8 cellular contexts compared by ENCODE assay signal in the genomic region with DNA sequence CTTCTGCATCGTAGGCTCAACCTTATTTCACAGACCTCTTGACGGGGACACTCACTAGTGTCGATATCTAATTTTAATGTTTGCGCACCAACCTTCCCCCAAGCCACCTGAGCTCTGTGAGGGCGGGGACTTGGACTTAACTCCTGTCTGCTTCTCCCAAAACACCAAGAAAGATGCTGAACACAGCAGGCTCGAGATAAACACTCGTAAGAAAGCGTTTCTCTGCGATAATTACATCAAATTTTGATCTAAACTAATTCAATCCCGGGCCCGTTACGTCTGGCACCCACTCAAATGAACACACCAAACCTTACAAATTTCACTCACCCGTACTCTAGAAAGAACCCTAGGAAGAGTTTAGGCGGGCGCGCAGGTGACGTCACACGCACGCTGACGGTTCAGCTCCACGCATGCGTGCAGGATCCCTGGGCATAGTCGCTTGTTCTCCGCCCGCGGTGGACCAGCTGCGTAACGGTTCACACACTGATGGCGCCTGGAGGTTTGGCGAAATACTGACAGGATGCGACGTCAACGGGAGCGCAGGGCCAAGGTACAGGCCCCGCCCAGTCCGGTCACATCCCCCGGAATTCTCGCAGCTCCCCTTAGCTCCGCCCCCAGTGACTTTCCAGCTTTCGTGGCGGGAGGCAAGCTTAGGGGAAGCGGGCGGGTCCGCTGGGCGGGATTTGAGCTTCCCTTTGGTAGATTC. TPM values are rescaled to one million over a fixed set of nuclear protein-coding genes. Genes with fewer than 3 reads are reported as not detected.
DNase-seq lines count a peak whose midpoint lies in the region; ATAC-seq lines count a peak whose summit lies in the region.

A gene with protein sequence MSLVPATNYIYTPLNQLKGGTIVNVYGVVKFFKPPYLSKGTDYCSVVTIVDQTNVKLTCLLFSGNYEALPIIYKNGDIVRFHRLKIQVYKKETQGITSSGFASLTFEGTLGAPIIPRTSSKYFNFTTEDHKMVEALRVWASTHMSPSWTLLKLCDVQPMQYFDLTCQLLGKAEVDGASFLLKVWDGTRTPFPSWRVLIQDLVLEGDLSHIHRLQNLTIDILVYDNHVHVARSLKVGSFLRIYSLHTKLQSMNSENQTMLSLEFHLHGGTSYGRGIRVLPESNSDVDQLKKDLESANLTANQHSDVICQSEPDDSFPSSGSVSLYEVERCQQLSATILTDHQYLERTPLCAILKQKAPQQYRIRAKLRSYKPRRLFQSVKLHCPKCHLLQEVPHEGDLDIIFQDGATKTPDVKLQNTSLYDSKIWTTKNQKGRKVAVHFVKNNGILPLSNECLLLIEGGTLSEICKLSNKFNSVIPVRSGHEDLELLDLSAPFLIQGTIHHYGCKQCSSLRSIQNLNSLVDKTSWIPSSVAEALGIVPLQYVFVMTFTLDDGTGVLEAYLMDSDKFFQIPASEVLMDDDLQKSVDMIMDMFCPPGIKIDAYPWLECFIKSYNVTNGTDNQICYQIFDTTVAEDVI (minus strand): TSS at position 359 of the 706 bp plus-strand sequence. CDS start 32,652 bp downstream, outside the sequence.

- peaks cover 23 to 46% of the 10 kb centered on the region in 2 donors for H3K36me3 Mint-ChIP-seq in activated naive CD4-positive, alpha-beta T cell treated with anti-CD3 and anti-CD28 coated beads, Interleukin-2, amount 50 U/mL, for 72 hours

- peak; percentile 100 for DNase-seq in NCI-H1092 treated with DMSO at 0.1 percent for 48 hours (lab: John Stamatoyannopoulos, UW)
- DNase-seq in SKM-1 (lab: John Stamatoyannopoulos, UW; ENCODE audit: unreplicated experiment): peak; percentile 97
- peak; percentile 91 to 98 for DNase-seq in activated naive CD4-positive, alpha-beta T cell treated with anti-CD3 and anti-CD28 coated beads, Interleukin-2, amount 50 U/mL, for 72 hours (ENCODE audit: low spot score in 2 of 2)
- DNase-seq in glomerular endothelial cell (ENCODE audit: extremely low read depth, low read depth, low spot score): peak; percentile 94
- peak; percentile 99 for DNase-seq in occipital lobe (lab: John Stamatoyannopoulos, UW)

- peak within 1 kb of the TSS; percentile 98 for H3K4me3 ChIP-seq in GM08714 (ENCODE audit: low read length)

- H3K9me3 Mint-ChIP-seq in activated naive CD4-positive, alpha-beta T cell treated with anti-CD3 and anti-CD28 coated beads, Interleukin-2, amount 50 U/mL, for 72 hours: no peaks in the 10 kb centered on the region

- H3K27ac Mint-ChIP-seq in activated naive CD4-positive, alpha-beta T cell treated with anti-CD3 and anti-CD28 coated beads, Interleukin-2, amount 50 U/mL, for 72 hours: peak within 1 kb of the TSS; percentile 95 to 97

- H3K27ac ChIP-seq in temporal lobe (ENCODE audit: low read depth, low read length): peak within 1 kb of the TSS; percentile 66

- ATAC-seq in HG02610 (IDR thresholded peaks at IDR 0.05; ENCODE audit: unreplicated experiment): peak; percentile 100
- ATAC-seq in activated naive CD4-positive, alpha-beta T cell treated with anti-CD3 and anti-CD28 coated beads, Interleukin-2, amount 50 U/mL, for 72 hours: peak; percentile 100

RNA-seq across cellular contexts. Expression of the gene that starts here (rescaled TPM):
- total RNA-seq in activated naive CD4-positive, alpha-beta T cell treated with anti-CD3 and anti-CD28 coated beads, Interleukin-2, amount 50 U/mL, for 72 hours: 10 to 100 TPM; 46.0 to 52.7 TPM
- 22.3 and 27.2 TPM in 2 replicates for total RNA-seq in glomerular endothelial cell
- total RNA-seq in occipital lobe: 80.9 TPM
- total RNA-seq in temporal lobe: 41.3 TPM

Comparison
In these comparisons a context has a peak if more than half of its experiments do, and no peak if none do; other contexts are left out.
1. Peak in every context shown above with its lines: DNase-seq, ATAC-seq, H3K4me3 ChIP-seq and H3K27ac ChIP-seq.